ENCODE assay signal across 2 cellular contexts in the genomic region with DNA sequence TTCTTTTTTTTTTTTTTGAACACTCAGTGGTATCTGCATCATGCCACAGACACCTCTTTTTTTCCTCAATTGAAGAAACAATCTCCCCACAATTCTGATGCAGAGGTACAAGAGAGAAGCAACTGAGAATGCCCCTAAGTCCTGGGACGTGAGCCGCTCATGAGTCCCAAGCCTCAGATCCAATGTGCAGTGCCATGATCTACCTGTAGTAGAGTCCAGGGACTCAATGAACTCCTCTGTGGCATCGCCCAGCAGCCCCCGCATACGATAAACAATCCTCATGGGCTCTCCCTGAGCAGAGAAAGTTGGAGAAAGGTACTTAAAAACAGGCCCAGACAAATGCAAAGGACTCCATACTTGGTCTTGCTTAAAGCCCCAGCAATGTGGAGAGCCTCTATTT.
TF ChIP-seq lines count a peak whose summit lies in the region.

No MANE protein-coding gene starts in this region.

TF ChIP-seq in A549, 52 proteins besides CTCF, POLR2A, EP300 and RAD21:
- no peak for TF ChIP-seq NR3C1 (IDR thresholded peaks at IDR 0.05)
- no peak for TF ChIP-seq ZFP36 (IDR thresholded peaks at IDR 0.05; ENCODE audit: borderline replicate concordance, partially characterized antibody)
- no peak for TF ChIP-seq MYC (IDR thresholded peaks at IDR 0.05; ENCODE audit: borderline replicate concordance, low read length)
- no peak for TF ChIP-seq POLR2AphosphoS2 (conservative IDR thresholded peaks at IDR 0.05; ENCODE audit: low read length)
- no peak for TF ChIP-seq EHF (CRISPR knock-in tag; IDR thresholded peaks at IDR 0.05)
- no peak for TF ChIP-seq HOXB5 (CRISPR knock-in tag; IDR thresholded peaks at IDR 0.05)
- no peak for TF ChIP-seq MAX (IDR thresholded peaks at IDR 0.05)
- TF ChIP-seq SREBF2 (IDR thresholded peaks at IDR 0.05), result no peak
- TF ChIP-seq FOSB (CRISPR knock-in tag; IDR thresholded peaks at IDR 0.05), result no peak
- no peak for TF ChIP-seq TFCP2L1 (CRISPR knock-in tag; IDR thresholded peaks at IDR 0.05)
- no peak for TF ChIP-seq CBX2 (IDR thresholded peaks at IDR 0.05; ENCODE audit: borderline replicate concordance, low read depth)

TF ChIP-seq in HCT116, 20 proteins besides CTCF, POLR2A, EP300 and RAD21:
- TF ChIP-seq EGR1 (IDR thresholded peaks at IDR 0.05; ENCODE audit: low read depth) (no peak), JUND (IDR thresholded peaks at IDR 0.05) (no peak), EZH2phosphoT487 (IDR thresholded peaks at IDR 0.05; ENCODE audit: borderline replicate concordance) (no peak), ZNF274 (IDR thresholded peaks at IDR 0.05; ENCODE audit: low read depth, low read length) (no peak), CEBPB (IDR thresholded peaks at IDR 0.05; ENCODE audit: low read depth) (no peak), POLR2AphosphoS5 (IDR thresholded peaks at IDR 0.05; ENCODE audit: low read depth, low read length) (no peak), MAX (IDR thresholded peaks at IDR 0.05) (no peak), SRF (IDR thresholded peaks at IDR 0.05; ENCODE audit: low read depth) (no peak), CBX3 (IDR thresholded peaks at IDR 0.05; ENCODE audit: low read depth) (no peak), YY1 (IDR thresholded peaks at IDR 0.05; ENCODE audit: extremely low read depth, insufficient replicate concordance, low read depth, low read length) (no peak)
